Comparison of ENCODE assay signal across 22 cellular contexts in the genomic region with DNA sequence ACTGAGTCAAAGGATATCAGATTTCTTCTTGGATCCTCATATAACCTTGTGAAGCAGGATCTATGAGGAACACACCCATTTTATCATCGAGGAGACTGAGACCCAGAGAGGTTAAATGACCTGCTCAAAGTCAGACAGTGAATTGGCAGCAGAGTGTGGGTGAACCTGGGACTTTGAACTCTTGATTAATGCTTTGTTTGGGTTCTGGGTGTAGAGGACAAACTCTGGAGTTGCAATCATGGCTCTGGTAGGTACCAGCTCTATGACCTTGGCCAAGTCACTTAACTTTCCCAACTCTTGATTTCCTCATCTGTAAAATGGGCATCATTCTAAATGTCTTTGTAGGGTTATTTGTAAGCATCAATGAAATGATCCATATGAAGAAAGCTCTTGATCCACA.
"Had no signal": no experiment of that assay in that cellular context is flagged by ENCODE, and none has a peak within 500 bp of the region (broad histone marks: within the 10 kb centered on the region; RNA-seq: fewer than 3 reads in every experiment).

No MANE protein-coding gene starts in this region.

- H3K4me3 Mint-ChIP-seq: mesothelial cell of epicardium; naive B cell; natural killer cell; nephron progenitor cell; neural progenitor cell; stimulated activated effector memory CD8-positive, alpha-beta T cell treated with anti-CD3 and anti-CD28 coated beads, Interleukin-12 subunit alpha, Interleukin-12 subunit beta, amount 100 ng/mL, for 72 hours; stimulated activated naive CD8-positive, alpha-beta T cell treated with anti-CD3 and anti-CD28 coated beads, Interleukin-15, Interleukin-2, amounts not matched to agents 100 ng/mL and 50 ng/mL, for 24 hours had no signal

- DNase-seq: left lung; natural killer cell; spleen; stimulated activated CD4-positive, alpha-beta T cell treated with anti-CD3 and anti-CD28 coated beads, Interleukin-4, amount 100 ng/mL, for 24 hours; stimulated activated naive CD4-positive, alpha-beta T cell; tibial artery; upper lobe of right lung had no signal

- ATAC-seq: sciatic nerve; stimulated activated effector memory CD8-positive, alpha-beta T cell treated with anti-CD3 and anti-CD28 coated beads, Interleukin-12 subunit alpha, Interleukin-12 subunit beta, amount 100 ng/mL, for 72 hours had no signal

- H3K9me3 ChIP-seq: left lung, pancreas, prostate gland, spleen, suprapubic skin, thoracic aorta, tibial artery, upper lobe of right lung had no signal

- H2AFZ ChIP-seq: neural progenitor cell had no signal

- H3K27ac ChIP-seq: left lung, neural progenitor cell, pancreas, prostate gland, skin epidermis, spleen, suprapubic skin, thoracic aorta, tibial artery, upper lobe of right lung had no signal

- H3K9me3 Mint-ChIP-seq: mesothelial cell of epicardium; natural killer cell; stimulated activated effector memory CD8-positive, alpha-beta T cell treated with anti-CD3 and anti-CD28 coated beads, Interleukin-12 subunit alpha, Interleukin-12 subunit beta, amount 100 ng/mL, for 72 hours; stimulated activated naive CD8-positive, alpha-beta T cell treated with anti-CD3 and anti-CD28 coated beads, Interleukin-15, Interleukin-2, amounts not matched to agents 100 ng/mL and 50 ng/mL, for 24 hours had no signal

- H3K9ac ChIP-seq: neural progenitor cell had no signal

- H3K27me3 ChIP-seq: neural progenitor cell, pancreas, upper lobe of right lung had no signal

- H3K4me2 ChIP-seq: neural progenitor cell had no signal

- H3K36me3 ChIP-seq: left lung, neural progenitor cell, pancreas, prostate gland, spleen, suprapubic skin, thoracic aorta, tibial artery, upper lobe of right lung had no signal

- H3K4me1 ChIP-seq: left lung, neural progenitor cell, prostate gland, spleen, suprapubic skin, upper lobe of right lung had no signal

- H3K36me3 Mint-ChIP-seq: mesothelial cell of epicardium; naive B cell; natural killer cell; neural progenitor cell; stimulated activated effector memory CD8-positive, alpha-beta T cell treated with anti-CD3 and anti-CD28 coated beads, Interleukin-12 subunit alpha, Interleukin-12 subunit beta, amount 100 ng/mL, for 72 hours had no signal

- H3K4me3 ChIP-seq: left lung, lung, neural progenitor cell, pancreas, prostate gland, skin epidermis, spleen, suprapubic skin, thoracic aorta, tibial artery, upper lobe of right lung had no signal

- FAIRE-seq: keratinocyte, pancreas, urothelium cell line had no signal

- H3K4me1 Mint-ChIP-seq: stimulated activated effector memory CD8-positive, alpha-beta T cell treated with anti-CD3 and anti-CD28 coated beads, Interleukin-12 subunit alpha, Interleukin-12 subunit beta, amount 100 ng/mL, for 72 hours had no signal
